ENCODE assay signal across 30 cellular contexts in genomic region chr17:48317732-48318131, GRCh38.
"Had no signal": no experiment of that assay in that cellular context is flagged by ENCODE, and none has a peak within 500 bp of the region (broad histone marks: within the 10 kb centered on the region; RNA-seq: fewer than 3 reads in every experiment).

No MANE protein-coding gene starts in this region.

- H3K4me3 ChIP-seq: neural progenitor cell, ovary, psoas muscle, right lobe of liver, sigmoid colon, suprapubic skin, testis, tibial artery, transverse colon, upper lobe of right lung, uterus had no signal

- FAIRE-seq: small intestine had no signal

- DNase-seq: natural killer cell; occipital lobe; ovary; posterior cingulate gyrus; psoas muscle; right cardiac atrium; right lobe of liver; sigmoid colon; small intestine; stimulated activated CD4-positive, alpha-beta T cell treated with anti-CD3 and anti-CD28 coated beads, Interleukin-15, amount 100 ng/mL, for 24 hours; stimulated activated CD4-positive, alpha-beta T cell treated with anti-CD3 and anti-CD28 coated beads, Interleukin-2, amount 100 ng/mL, for 24 hours; stimulated activated CD4-positive, alpha-beta T cell treated with anti-CD3 and anti-CD28 coated beads, Interleukin-2, amount 100 ng/mL, for 48 hours; stimulated activated CD4-positive, alpha-beta T cell treated with anti-CD3 and anti-CD28 coated beads, Interleukin-4, amount 100 ng/mL, for 4 hours; stimulated activated CD8-positive, alpha-beta memory T cell treated with anti-CD3 and anti-CD28 coated beads, Interleukin-4, amount 100 ng/mL, for 48 hours; stimulated activated naive CD4-positive, alpha-beta T cell; stimulated activated naive CD8-positive, alpha-beta T cell treated with anti-CD3 and anti-CD28 coated beads, Interleukin-15, amount 100 ng/mL, for 72 hours; stimulated activated naive CD8-positive, alpha-beta T cell treated with anti-CD3 and anti-CD28 coated beads, Interleukin-15, Interleukin-2, amounts not matched to agents 100 U/mL and 50 U/mL, for 24 hours; substantia nigra; testis; tibial artery; transverse colon; upper lobe of right lung; uterus had no signal

- H3K36me3 ChIP-seq: neural progenitor cell, ovary, right lobe of liver, sigmoid colon, suprapubic skin, tibial artery, transverse colon, upper lobe of right lung, uterus had no signal

- H3K79me2 ChIP-seq: parathyroid adenoma had no signal

- H3K27me3 Mint-ChIP-seq: progenitor cell of endocrine pancreas; stimulated activated naive CD8-positive, alpha-beta T cell treated with anti-CD3 and anti-CD28 coated beads, Interleukin-15, amount 100 ng/mL, for 72 hours had no signal

- H3K4me1 Mint-ChIP-seq: nephron; stimulated activated memory B cell treated with anti-CD40 and anti-IgM and Interleukin-4, amounts not matched to agents 10 μg/mL and 1 μg/mL and 100 μg/mL, for 72 hours had no signal

- H3K36me3 Mint-ChIP-seq: natural killer cell; neural progenitor cell; stimulated activated memory B cell treated with anti-CD40 and anti-IgM and Interleukin-4, amounts not matched to agents 10 μg/mL and 1 μg/mL and 100 μg/mL, for 72 hours; type B pancreatic cell had no signal

- H3K9me3 ChIP-seq: ovary, psoas muscle, right lobe of liver, sigmoid colon, suprapubic skin, testis, tibial artery, transverse colon, upper lobe of right lung, uterus had no signal

- H2AFZ ChIP-seq: neural progenitor cell, parathyroid adenoma had no signal

- H3K27ac ChIP-seq: neural progenitor cell, ovary, parathyroid adenoma, psoas muscle, right lobe of liver, sigmoid colon, suprapubic skin, testis, tibial artery, transverse colon, upper lobe of right lung, uterus had no signal

- H3K4me1 ChIP-seq: neural progenitor cell, parathyroid adenoma, psoas muscle, right lobe of liver, sigmoid colon, suprapubic skin, testis, tibial artery, transverse colon, upper lobe of right lung, uterus had no signal

- H3K27me3 ChIP-seq: ovary, right lobe of liver, testis had no signal

- H3K4me2 ChIP-seq: neural progenitor cell had no signal

- H3K9ac ChIP-seq: neural progenitor cell, parathyroid adenoma had no signal

- H3K4me3 Mint-ChIP-seq: natural killer cell; nephron; neural progenitor cell; stimulated activated memory B cell treated with anti-CD40 and anti-IgM and Interleukin-4, amounts not matched to agents 10 μg/mL and 1 μg/mL and 100 μg/mL, for 72 hours; stimulated activated naive CD8-positive, alpha-beta T cell treated with anti-CD3 and anti-CD28 coated beads, Interleukin-15, amount 100 ng/mL, for 72 hours; type B pancreatic cell had no signal

- ATAC-seq: natural killer cell; psoas muscle; right cardiac atrium; right lobe of liver; stimulated activated memory B cell treated with anti-CD40 and anti-IgM and Interleukin-4, amounts not matched to agents 10 μg/mL and 1 μg/mL and 100 μg/mL, for 72 hours; stimulated activated naive CD8-positive, alpha-beta T cell treated with anti-CD3 and anti-CD28 coated beads, Interleukin-15, amount 100 ng/mL, for 72 hours; stimulated activated naive CD8-positive, alpha-beta T cell treated with anti-CD3 and anti-CD28 coated beads, Interleukin-15, Interleukin-2, amounts not matched to agents 100 U/mL and 50 U/mL, for 24 hours; upper lobe of right lung had no signal

- H3K27ac Mint-ChIP-seq: nephron; neural progenitor cell; progenitor cell of endocrine pancreas; stimulated activated memory B cell treated with anti-CD40 and anti-IgM and Interleukin-4, amounts not matched to agents 10 μg/mL and 1 μg/mL and 100 μg/mL, for 72 hours; stimulated activated naive CD8-positive, alpha-beta T cell treated with anti-CD3 and anti-CD28 coated beads, Interleukin-15, amount 100 ng/mL, for 72 hours; type B pancreatic cell had no signal

- H3K9me3 Mint-ChIP-seq: natural killer cell; nephron; neural progenitor cell; stimulated activated memory B cell treated with anti-CD40 and anti-IgM and Interleukin-4, amounts not matched to agents 10 μg/mL and 1 μg/mL and 100 μg/mL, for 72 hours; stimulated activated naive CD8-positive, alpha-beta T cell treated with anti-CD3 and anti-CD28 coated beads, Interleukin-15, amount 100 ng/mL, for 72 hours; type B pancreatic cell had no signal
